8 cellular contexts compared by ENCODE assay signal in the genomic region with DNA sequence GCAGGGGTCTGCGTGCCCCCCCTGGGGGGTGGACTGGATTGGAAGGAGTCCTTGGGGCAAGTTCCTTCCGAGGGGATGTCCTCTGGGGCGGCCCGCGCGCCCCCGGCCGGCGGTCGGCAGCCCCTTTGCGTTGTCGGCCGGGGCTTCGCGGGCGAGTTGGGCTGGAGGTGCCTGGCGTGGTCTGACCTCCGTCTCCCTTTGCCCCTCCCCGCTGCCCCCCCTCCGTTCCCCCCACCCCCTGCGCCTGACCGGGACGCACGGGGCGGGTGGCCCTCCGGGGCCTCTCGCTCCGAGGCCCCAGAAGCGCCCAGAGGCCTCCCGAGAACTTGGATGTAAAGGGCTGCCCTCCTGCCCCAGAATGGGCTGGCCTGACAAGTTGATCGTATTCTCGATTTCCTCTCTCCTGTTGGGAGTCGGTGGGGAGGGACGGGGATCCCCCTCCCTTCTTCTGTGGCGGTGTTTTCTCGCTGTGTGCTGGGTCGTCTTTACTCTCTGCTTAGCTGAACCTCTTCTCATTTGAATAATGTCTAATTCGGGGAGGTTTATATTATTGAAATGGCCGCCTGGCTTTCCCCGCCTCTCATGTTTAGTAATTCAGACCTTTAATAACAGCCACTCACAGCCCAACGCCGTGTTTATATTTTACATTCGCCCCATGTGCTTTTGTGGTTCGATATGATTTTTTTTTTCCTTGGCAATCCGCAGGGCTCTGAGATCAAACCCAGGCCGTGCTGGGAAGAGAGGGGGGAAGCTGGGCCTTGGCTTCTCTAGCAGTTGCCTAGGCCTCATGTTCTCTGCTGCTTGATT. TPM values are rescaled to one million over a fixed set of nuclear protein-coding genes. Genes with fewer than 3 reads are reported as not detected.
DNase-seq lines count a peak whose midpoint lies in the region; ATAC-seq lines count a peak whose summit lies in the region.

No MANE protein-coding gene starts in this region.

- ATAC-seq in GM18858 (IDR thresholded peaks at IDR 0.05; ENCODE audit: unreplicated experiment) (peak; percentile 58), HG03095 (IDR thresholded peaks at IDR 0.05; ENCODE audit: unreplicated experiment) (peak; percentile 51)
- peak; percentile 59 to 66 for ATAC-seq in activated CD4-positive, CD25-positive, alpha-beta regulatory T cell treated with anti-CD3 and anti-CD28 coated beads, Interleukin-2, amount 50 U/mL, for 24 hours

- in situ Hi-C loops in ACHN (cut with HindIII; ENCODE audit: low pct_ligation_motif_present, low pct_unique_long_range_greater_than_20kb, low sequenced_read_pairs), result no loop called here

- DNase-seq in ACHN, result peak; percentile 83
- peak; percentile 41 for DNase-seq in NCI-H2227 (lab: John Stamatoyannopoulos, UW; ENCODE audit: unreplicated experiment)
- peak; percentile 30 for DNase-seq in cerebellum (ENCODE audit: low spot score)
- peak; percentile 39 for DNase-seq in kidney glomerular epithelial cell (lab: John Stamatoyannopoulos, UW)
- DNase-seq in stimulated activated CD4-positive, alpha-beta T cell treated with anti-CD3 and anti-CD28 coated beads, Interleukin-1b, Interleukin-23, amount 100 ng/mL, for 1 hour (ENCODE audit: low read depth in 2 of 2), result peak; percentile 17 to 41

RNA-seq across cellular contexts. Expression of gene POU2F1, which starts 1.3 kb away (rescaled TPM):
- 57.2 TPM for total RNA-seq in cerebellum

Comparison
In these comparisons a context has a peak if more than half of its experiments do, and no peak if none do; other contexts are left out.
1. Peak in every context shown above with its lines: DNase-seq and ATAC-seq.
2. DNase-seq: peak in every context shown above with its lines; median percentile 83 in ACHN; 41 in NCI-H2227; 39 in kidney glomerular epithelial cell; 30 in cerebellum; 29 in stimulated activated CD4-positive, alpha-beta T cell treated with anti-CD3 and anti-CD28 coated beads, Interleukin-1b, Interleukin-23, amount 100 ng/mL, for 1 hour.